ENCODE assay signal across 3 cellular contexts in the genomic region with DNA sequence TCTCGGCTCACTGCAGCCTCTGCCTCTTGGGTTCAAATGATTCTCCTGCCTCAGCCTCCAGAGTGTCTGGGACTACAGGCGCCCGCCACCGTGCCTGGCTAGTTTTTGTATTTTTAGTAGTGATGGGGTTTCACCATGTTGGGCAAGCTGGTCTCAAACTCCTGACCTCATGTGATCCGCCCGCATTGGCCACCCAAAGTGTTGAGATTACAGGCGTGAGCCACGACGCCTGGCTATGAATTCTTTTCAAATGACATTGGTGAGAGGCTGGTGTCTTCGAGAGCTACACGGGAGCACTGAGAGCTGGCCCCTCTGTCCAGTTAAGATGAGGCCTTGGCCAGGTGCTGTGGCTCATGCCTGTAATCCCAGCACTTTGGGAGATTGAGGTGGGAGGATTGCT. TPM values are rescaled to one million over a fixed set of nuclear protein-coding genes. Genes with fewer than 3 reads are reported as not detected.
"Had no signal": no experiment of that assay in that cellular context is flagged by ENCODE, and none has a peak within 500 bp of the region (broad histone marks: within the 10 kb centered on the region; RNA-seq: fewer than 3 reads in every experiment).

No MANE protein-coding gene starts in this region.

RNA-seq across cellular contexts. Expression of a gene that starts 42.5 kb away (rescaled TPM):
- total RNA-seq: LHCN-M2, NCI-H460, PC-9 had no signal
